27 cellular contexts compared by ENCODE assay signal in genomic region chr3:192001217-192001616, GRCh38.
"Had no signal": no experiment of that assay in that cellular context is flagged by ENCODE, and none has a peak within 500 bp of the region (broad histone marks: within the 10 kb centered on the region; RNA-seq: fewer than 3 reads in every experiment).

No MANE protein-coding gene starts in this region.

- H3K27me3 ChIP-seq: stomach, suprapubic skin, testis, thyroid gland, tibial artery, tibial nerve, transverse colon, upper lobe of left lung, upper lobe of right lung, uterus, vagina had no signal

- H3K36me3 ChIP-seq: stomach, suprapubic skin, thoracic aorta, thyroid gland, tibial artery, tibial nerve, transverse colon, upper lobe of left lung, upper lobe of right lung, uterus, vagina had no signal

- H3K4me3 ChIP-seq: stomach, suprapubic skin, testis, thoracic aorta, thyroid gland, tibial artery, tibial nerve, transverse colon, upper lobe of left lung, upper lobe of right lung, uterus, vagina had no signal

- ATAC-seq: stimulated activated effector memory CD8-positive, alpha-beta T cell treated with anti-CD3 and anti-CD28 coated beads, Interleukin-12 subunit alpha, Interleukin-12 subunit beta, amount 100 ng/mL, for 72 hours; stimulated activated memory B cell treated with anti-CD40 and anti-IgM and Interleukin-4, amounts not matched to agents 10 μg/mL and 1 μg/mL and 100 μg/mL, for 72 hours; stimulated activated naive B cell treated with anti-CD40 and anti-IgM and Interleukin-4, amounts not matched to agents 10 μg/mL and 1 μg/mL and 100 μg/mL, for 72 hours; stimulated activated naive CD8-positive, alpha-beta T cell treated with anti-CD3 and anti-CD28 coated beads, Interleukin-15, amount 100 ng/mL, for 72 hours; stimulated activated naive CD8-positive, alpha-beta T cell treated with anti-CD3 and anti-CD28 coated beads, Interleukin-15, Interleukin-2, amounts not matched to agents 100 U/mL and 50 U/mL, for 24 hours; upper lobe of right lung had no signal

- FAIRE-seq: urothelium cell line had no signal

- H3K27ac ChIP-seq: stomach, suprapubic skin, testis, thoracic aorta, thyroid gland, tibial artery, tibial nerve, transverse colon, upper lobe of left lung, upper lobe of right lung, uterus, vagina had no signal

- H3K9me3 ChIP-seq: stomach, suprapubic skin, testis, thoracic aorta, thyroid gland, tibial artery, tibial nerve, transverse colon, upper lobe of left lung, upper lobe of right lung, uterus, vagina had no signal

- DNase-seq: stimulated activated CD4-positive, alpha-beta T cell treated with anti-CD3 and anti-CD28 coated beads, Interleukin-2, amount 100 ng/mL, for 48 hours; stimulated activated CD4-positive, alpha-beta T cell treated with anti-CD3 and anti-CD28 coated beads, Interleukin-4, amount 100 ng/mL, for 1 hour; stimulated activated CD4-positive, alpha-beta T cell treated with anti-CD3 and anti-CD28 coated beads, Interleukin-4, amount 100 ng/mL, for 24 hours; stimulated activated CD4-positive, alpha-beta T cell treated with anti-CD3 and anti-CD28 coated beads, Interleukin-4, amount 100 ng/mL, for 4 hours; stimulated activated CD8-positive, alpha-beta memory T cell treated with anti-CD3 and anti-CD28 coated beads, Interleukin-4, amount 100 ng/mL, for 48 hours; stimulated activated naive B cell treated with anti-CD40 and anti-IgM and Interleukin-4, amounts not matched to agents 10 μg/mL and 1 μg/mL and 100 μg/mL, for 72 hours; stimulated activated naive CD4-positive, alpha-beta T cell; stimulated activated naive CD4-positive, alpha-beta T cell treated with Interleukin-2 at 50 U/mL for 16 hours; stimulated activated naive CD8-positive, alpha-beta T cell treated with anti-CD3 and anti-CD28 coated beads, Interleukin-15, amount 100 ng/mL, for 72 hours; stimulated activated naive CD8-positive, alpha-beta T cell treated with anti-CD3 and anti-CD28 coated beads, Interleukin-15, Interleukin-2, amounts not matched to agents 100 U/mL and 50 U/mL, for 24 hours; stomach; substantia nigra; testis; thyroid gland; tibial artery; transverse colon; trophoblast cell; upper lobe of right lung; uterus had no signal

- H3K4me1 ChIP-seq: stomach, suprapubic skin, testis, thyroid gland, tibial artery, tibial nerve, transverse colon, upper lobe of left lung, upper lobe of right lung, uterus, vagina had no signal
